Comparison of ENCODE assay signal across 16 cellular contexts in the genomic region with DNA sequence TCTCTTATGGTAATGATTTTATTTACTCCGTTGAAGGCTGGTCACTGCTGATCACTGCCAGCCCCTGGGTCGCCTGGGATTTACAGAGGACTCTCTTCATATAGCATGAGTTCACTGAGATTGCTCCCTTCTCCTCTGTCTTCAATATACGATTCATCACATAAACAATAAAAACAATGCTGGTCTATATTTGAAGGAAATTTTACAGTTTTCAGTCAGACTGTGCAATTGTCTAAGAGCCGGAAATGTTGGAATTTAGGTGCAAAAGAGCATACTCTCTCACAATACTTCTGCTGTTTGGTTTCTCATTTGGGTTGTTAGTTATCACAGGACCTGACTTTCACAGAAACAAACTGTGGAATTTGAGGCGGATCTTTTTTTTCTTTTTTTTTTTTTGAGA.
A peak's percentile ranks its signal among the peaks of the same experiment; 100 is the strongest.
DNase-seq lines count a peak whose midpoint lies in the region; ATAC-seq lines count a peak whose summit lies in the region.
"Had no signal": no experiment of that assay in that cellular context is flagged by ENCODE, and none has a peak within 500 bp of the region (broad histone marks: within the 10 kb centered on the region; RNA-seq: fewer than 3 reads in every experiment).

No MANE protein-coding gene starts in this region.

- no peak overlapping the region for H2BK12ac ChIP-seq in mesenchymal stem cell (ENCODE audit: low read length in 2 of 2)
- H2BK12ac ChIP-seq in trophoblast cell (ENCODE audit: low read length) = peak overlapping the region; percentile 5

- peak; percentile 67 for DNase-seq in NCI-H146 (lab: John Stamatoyannopoulos, UW)
- no peak for DNase-seq in mesenchymal stem cell
- DNase-seq in trophoblast cell = peak in 1 of 2 donors; percentile 35
- DNase-seq in DMS153 treated with DMSO at 0.1 percent for 48 hours (lab: John Stamatoyannopoulos, UW; ENCODE audit: unreplicated experiment) = no peak
- no peak for DNase-seq in NCI-H2196 (lab: John Stamatoyannopoulos, UW; ENCODE audit: unreplicated experiment)
- no peak for DNase-seq in mesenteric fat pad (ENCODE audit: low spot score)
- DNase-seq: Calu3; CD4-positive, CD25-positive, alpha-beta regulatory T cell; DMS79; HFFc6; NCI-H510A treated with DMSO at 0.1 percent for 48 hours had no signal

- H3K4me3 ChIP-seq in mesenchymal stem cell (ENCODE audit: insufficient read depth in 1 of 2, low read depth in 1 of 2, low read length in 2 of 2) (no peak overlapping the region), trophoblast cell (ENCODE audit: low read depth, low read length) (no peak overlapping the region)
- H3K4me3 ChIP-seq: GM12878, K562 had no signal

- H3K4me1 ChIP-seq in mesenchymal stem cell (ENCODE audit: control insufficient read depth, insufficient read depth, low read depth, low read length) (no peaks in the 10 kb centered on the region), trophoblast cell (ENCODE audit: control insufficient read depth in 1 of 2, insufficient read depth in 2 of 2, low read length in 2 of 2) (no peaks in the 10 kb centered on the region)

- peak overlapping the region; percentile 44 for H3K27ac ChIP-seq in angular gyrus (ENCODE audit: low read depth, low read length)
- H3K27ac ChIP-seq in mesenchymal stem cell (ENCODE audit: low read length, poor library complexity, severe bottlenecking) = no peak overlapping the region
- H3K27ac ChIP-seq in trophoblast cell (ENCODE audit: low read depth, low read length) = no peak overlapping the region
- H3K27ac ChIP-seq: HL-60 had no signal

- H2AFZ ChIP-seq in mesenchymal stem cell (ENCODE audit: low read depth, low read length) (no peak overlapping the region), trophoblast cell (ENCODE audit: insufficient read depth, low read length, poor library complexity) (no peak overlapping the region)

- no peaks in the 10 kb centered on the region for H3K79me2 ChIP-seq in trophoblast cell (ENCODE audit: control insufficient read depth, insufficient read depth, low read length, poor library complexity)

- H3K36me3 ChIP-seq in mesenchymal stem cell (ENCODE audit: control insufficient read depth in 1 of 2, insufficient read depth in 2 of 2, low read depth in 1 of 2, low read length in 2 of 2) = no peaks in the 10 kb centered on the region
- no peaks in the 10 kb centered on the region for H3K36me3 ChIP-seq in trophoblast cell (ENCODE audit: control insufficient read depth in 1 of 2, insufficient read depth in 2 of 2, low read length in 2 of 2)

- H3K4me2 ChIP-seq in mesenchymal stem cell (ENCODE audit: low read length, poor library complexity, severe bottlenecking) = no peak overlapping the region
- H3K4me2 ChIP-seq in trophoblast cell (ENCODE audit: low read length) = no peak overlapping the region

- no peaks in the 10 kb centered on the region for H3K27me3 ChIP-seq in mesenchymal stem cell (ENCODE audit: control insufficient read depth in 1 of 2, insufficient read depth in 1 of 2, low read length in 2 of 2)
- H3K27me3 ChIP-seq in trophoblast cell (ENCODE audit: insufficient read depth, low read length) = no peaks in the 10 kb centered on the region

- no peak overlapping the region for H3K23ac ChIP-seq in mesenchymal stem cell (ENCODE audit: low read length in 2 of 2)
- no peak overlapping the region for H3K23ac ChIP-seq in trophoblast cell (ENCODE audit: low read length)

- WGBS in mesenchymal stem cell = 100% methylated on average over 2 of the region's 5 CpGs
- no CpG with 5 or more reads among the region's 5 CpGs for WGBS in trophoblast cell (ENCODE audit: extremely low coverage, insufficient coverage, insufficient read length)

- H4K91ac ChIP-seq in mesenchymal stem cell (ENCODE audit: low read length) = no peak overlapping the region
- H4K91ac ChIP-seq in trophoblast cell (ENCODE audit: low read depth, low read length) = no peak overlapping the region

- H3K79me1 ChIP-seq in mesenchymal stem cell (replicated peaks; ENCODE audit: low read length, poor library complexity, severe bottlenecking) (no peaks in the 10 kb centered on the region), trophoblast cell (ENCODE audit: low read length) (no peaks in the 10 kb centered on the region)

- H2BK120ac ChIP-seq in mesenchymal stem cell (ENCODE audit: low read depth, low read length) (no peak overlapping the region), trophoblast cell (ENCODE audit: insufficient read depth, low read length, poor library complexity) (no peak overlapping the region)

- H3K9ac ChIP-seq in mesenchymal stem cell (ENCODE audit: low read length) (no peak overlapping the region), trophoblast cell (ENCODE audit: low read length) (no peak overlapping the region)

- H4K8ac ChIP-seq in mesenchymal stem cell (ENCODE audit: low read length) (no peak overlapping the region), trophoblast cell (ENCODE audit: low read depth, low read length) (no peak overlapping the region)

- no peak overlapping the region for H3K14ac ChIP-seq in mesenchymal stem cell (ENCODE audit: low read length in 2 of 2)
- H3K14ac ChIP-seq in trophoblast cell (ENCODE audit: low read length) = no peak overlapping the region

- H3K9me3 ChIP-seq in mesenchymal stem cell (ENCODE audit: control insufficient read depth, low read length) = no peaks in the 10 kb centered on the region
- H3K9me3 ChIP-seq in trophoblast cell (ENCODE audit: insufficient read depth, low read depth, low read length) = no peaks in the 10 kb centered on the region

- peak overlapping the region; percentile 89 for H2BK15ac ChIP-seq in mesenchymal stem cell (ENCODE audit: low read depth, poor library complexity, severe bottlenecking)

- H2AK5ac ChIP-seq in mesenchymal stem cell (ENCODE audit: low read length, severe bottlenecking) (no peak overlapping the region), trophoblast cell (ENCODE audit: low read length) (no peak overlapping the region)

- H4K12ac ChIP-seq in trophoblast cell (ENCODE audit: low read depth, low read length) = no peak overlapping the region

- H2BK5ac ChIP-seq in mesenchymal stem cell (ENCODE audit: low read depth, low read length, poor library complexity, severe bottlenecking) = no peak overlapping the region
- H2BK5ac ChIP-seq in trophoblast cell (ENCODE audit: low read depth, low read length, poor library complexity) = no peak overlapping the region

- ATAC-seq in GM18519 (IDR thresholded peaks at IDR 0.05; ENCODE audit: low FRiP score, unreplicated experiment) = no peak
- ATAC-seq: GM12878, K562 had no signal

- no peak overlapping the region for H3K18ac ChIP-seq in mesenchymal stem cell (ENCODE audit: low read depth in 1 of 2, low read length in 2 of 2)
- no peak overlapping the region for H3K18ac ChIP-seq in trophoblast cell (ENCODE audit: low read length)

- H3K4ac ChIP-seq in mesenchymal stem cell (ENCODE audit: low read depth in 1 of 2, low read length in 2 of 2) (no peak overlapping the region), trophoblast cell (ENCODE audit: low read depth, low read length) (no peak overlapping the region)
